Comparison of ENCODE assay signal across 9 cellular contexts in the genomic region with DNA sequence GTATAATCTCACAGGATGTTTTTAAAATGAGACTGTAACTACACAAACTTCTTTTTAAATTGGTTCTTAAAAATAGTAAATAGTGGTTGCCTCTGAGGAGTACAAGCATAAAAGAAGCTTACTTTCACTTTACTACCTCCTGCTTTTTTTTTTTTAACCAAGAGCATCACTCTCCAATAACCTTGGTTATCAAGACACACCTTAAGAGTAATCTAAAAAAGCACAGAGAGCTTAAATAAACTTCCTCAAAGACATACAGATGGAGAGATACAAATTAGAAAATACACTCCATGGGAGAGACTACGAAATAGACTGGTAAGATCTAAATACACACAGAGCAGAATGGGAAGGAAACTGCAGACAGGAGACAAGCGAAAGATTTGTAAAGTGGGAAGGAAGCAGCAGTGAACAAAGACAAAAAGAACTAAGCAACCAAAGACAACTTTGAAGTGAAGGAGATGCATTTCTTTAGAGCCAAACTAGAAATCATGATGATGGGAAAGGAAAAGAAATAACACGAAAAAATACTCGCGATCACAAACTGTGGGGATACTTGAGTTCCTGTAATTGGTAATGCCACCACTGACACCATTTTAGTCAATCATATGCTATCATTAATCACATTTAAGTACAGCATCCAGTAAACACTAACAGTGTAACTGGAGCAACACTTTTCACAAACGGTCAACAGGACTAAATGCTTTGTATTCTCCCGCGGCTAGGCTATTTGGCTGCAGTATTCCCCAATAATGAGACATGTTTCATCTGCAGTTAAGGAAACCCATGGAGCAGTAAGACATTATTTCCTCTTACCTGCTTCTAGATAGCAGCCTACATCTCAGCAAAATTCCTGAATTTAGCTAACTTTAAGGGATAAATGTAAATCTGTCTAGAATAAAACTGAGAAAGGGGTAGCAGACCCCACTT. TPM values are rescaled to one million over a fixed set of nuclear protein-coding genes. Genes with fewer than 3 reads are reported as not detected.
DNase-seq lines count a peak whose midpoint lies in the region; ATAC-seq, FAIRE-seq and TF ChIP-seq lines count a peak whose summit lies in the region.
"Had no signal": no experiment of that assay in that cellular context is flagged by ENCODE, and none has a peak within 500 bp of the region (broad histone marks: within the 10 kb centered on the region; RNA-seq: fewer than 3 reads in every experiment).

No MANE protein-coding gene starts in this region.

- ATAC-seq in SK-N-SH treated with all-trans-retinoic acid at 6 μM for 48 hours (peak; percentile 69), HG03108 (IDR thresholded peaks at IDR 0.05; ENCODE audit: unreplicated experiment) (no peak)

- peak overlapping the region; percentile 27 for H3K4me3 ChIP-seq in fibroblast of mammary gland (ENCODE audit: control insufficient read depth, low read depth, low read length)

- H3K4me3 Mint-ChIP-seq in activated naive CD4-positive, alpha-beta T cell treated with anti-CD3 and anti-CD28 coated beads, Interleukin-2, amount 10 ng/mL, durations not matched to agents 7 days and 5 days, result peak overlapping the region; percentile 79
- H3K4me3 Mint-ChIP-seq in progenitor cell of endocrine pancreas (ENCODE audit: low read depth), result peak overlapping the region; percentile 0

- no peak for TF ChIP-seq CTCF in fibroblast of mammary gland (conservative IDR thresholded peaks at IDR 0.05; ENCODE audit: control insufficient read depth, insufficient read depth, low read depth, low read length)
- no peak for TF ChIP-seq CTCF in progenitor cell of endocrine pancreas (IDR thresholded peaks at IDR 0.05; ENCODE audit: unreplicated experiment)

- FAIRE-seq in urothelium cell line (lab: Jason Lieb, UNC), result no peak
- FAIRE-seq: GM18507 had no signal

- H3K9me3 Mint-ChIP-seq in activated naive CD4-positive, alpha-beta T cell treated with anti-CD3 and anti-CD28 coated beads, Interleukin-2, amount 10 ng/mL, durations not matched to agents 7 days and 5 days, result no peaks in the 10 kb centered on the region
- peaks cover 4% of the 10 kb centered on the region for H3K9me3 Mint-ChIP-seq in progenitor cell of endocrine pancreas (ENCODE audit: low read depth)

- peaks cover 77% of the 10 kb centered on the region for H3K4me1 Mint-ChIP-seq in activated naive CD4-positive, alpha-beta T cell treated with anti-CD3 and anti-CD28 coated beads, Interleukin-2, amount 10 ng/mL, durations not matched to agents 7 days and 5 days
- H3K4me1 Mint-ChIP-seq in progenitor cell of endocrine pancreas (ENCODE audit: low read depth), result peaks cover 77% of the 10 kb centered on the region

- DNase-seq in activated naive CD4-positive, alpha-beta T cell treated with anti-CD3 and anti-CD28 coated beads, Interleukin-2, amount 10 ng/mL, durations not matched to agents 7 days and 5 days, result no peak
- DNase-seq in activated naive CD4-positive, alpha-beta T cell treated with Interleukin-2 at 50 U/mL for 16 hours, result no peak
- DNase-seq in fibroblast of mammary gland (ENCODE audit: low read depth) (no peak), progenitor cell of endocrine pancreas (ENCODE audit: low spot score, unreplicated experiment) (no peak), iPS-NIHi11 (ENCODE audit: low spot score) (no peak), urothelium cell line (ENCODE audit: low spot score) (no peak)

- peak overlapping the region; percentile 92 for H3K27ac Mint-ChIP-seq in activated naive CD4-positive, alpha-beta T cell treated with anti-CD3 and anti-CD28 coated beads, Interleukin-2, amount 10 ng/mL, durations not matched to agents 7 days and 5 days
- H3K27ac Mint-ChIP-seq in progenitor cell of endocrine pancreas, result peak overlapping the region; percentile 17

- peaks cover 26% of the 10 kb centered on the region for H3K36me3 Mint-ChIP-seq in activated naive CD4-positive, alpha-beta T cell treated with anti-CD3 and anti-CD28 coated beads, Interleukin-2, amount 10 ng/mL, durations not matched to agents 7 days and 5 days
- peaks cover 11% of the 10 kb centered on the region for H3K36me3 Mint-ChIP-seq in progenitor cell of endocrine pancreas (ENCODE audit: insufficient read depth)

- no peaks in the 10 kb centered on the region for H3K27me3 Mint-ChIP-seq in activated naive CD4-positive, alpha-beta T cell treated with anti-CD3 and anti-CD28 coated beads, Interleukin-2, amount 10 ng/mL, durations not matched to agents 7 days and 5 days
- H3K27me3 Mint-ChIP-seq in progenitor cell of endocrine pancreas, result no peaks in the 10 kb centered on the region

- CTCF ChIA-PET in activated naive CD4-positive, alpha-beta T cell treated with anti-CD3 and anti-CD28 coated beads, Interleukin-2, amount 10 ng/mL, durations not matched to agents 7 days and 5 days (lab: Charles Lee), result interaction anchor here (1.5 kb wide), 1 partner anchor 45 kb away, joined by 11 read pairs; no protein-coding TSS in a partner anchor

TF ChIP-seq in SK-N-SH treated with all-trans-retinoic acid at 6 μM for 48 hours, 23 proteins besides CTCF, POLR2A, EP300 and RAD21:
- TF ChIP-seq RARB (CRISPR knock-in tag; IDR thresholded peaks at IDR 0.05) (no peak), ISL1 (CRISPR knock-in tag; IDR thresholded peaks at IDR 0.05) (no peak), TCF4 (CRISPR knock-in tag; IDR thresholded peaks at IDR 0.05; ENCODE audit: borderline replicate concordance) (no peak), ZNF8 (CRISPR knock-in tag; IDR thresholded peaks at IDR 0.05) (no peak), BACH2 (CRISPR knock-in tag; IDR thresholded peaks at IDR 0.05; ENCODE audit: borderline replicate concordance) (no peak), ZFP3 (CRISPR knock-in tag; IDR thresholded peaks at IDR 0.05) (no peak), PATZ1 (CRISPR knock-in tag; IDR thresholded peaks at IDR 0.05; ENCODE audit: borderline replicate concordance) (no peak), CSDC2 (CRISPR knock-in tag; IDR thresholded peaks at IDR 0.05) (no peak), CREB5 (CRISPR knock-in tag; IDR thresholded peaks at IDR 0.05; ENCODE audit: low read depth) (no peak), ZNF70 (CRISPR knock-in tag; IDR thresholded peaks at IDR 0.05) (no peak)
- TF ChIP-seq, protein P1, sequence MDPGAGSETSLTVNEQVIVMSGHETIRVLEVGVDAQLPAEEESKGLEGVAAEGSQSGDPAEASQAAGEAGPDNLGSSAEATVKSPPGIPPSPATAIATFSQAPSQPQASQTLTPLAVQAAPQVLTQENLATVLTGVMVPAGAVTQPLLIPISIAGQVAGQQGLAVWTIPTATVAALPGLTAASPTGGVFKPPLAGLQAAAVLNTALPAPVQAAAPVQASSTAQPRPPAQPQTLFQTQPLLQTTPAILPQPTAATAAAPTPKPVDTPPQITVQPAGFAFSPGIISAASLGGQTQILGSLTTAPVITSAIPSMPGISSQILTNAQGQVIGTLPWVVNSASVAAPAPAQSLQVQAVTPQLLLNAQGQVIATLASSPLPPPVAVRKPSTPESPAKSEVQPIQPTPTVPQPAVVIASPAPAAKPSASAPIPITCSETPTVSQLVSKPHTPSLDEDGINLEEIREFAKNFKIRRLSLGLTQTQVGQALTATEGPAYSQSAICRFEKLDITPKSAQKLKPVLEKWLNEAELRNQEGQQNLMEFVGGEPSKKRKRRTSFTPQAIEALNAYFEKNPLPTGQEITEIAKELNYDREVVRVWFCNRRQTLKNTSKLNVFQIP (CRISPR knock-in tag; IDR thresholded peaks at IDR 0.05; ENCODE audit: borderline replicate concordance, low read depth), result no peak

RNA-seq across cellular contexts. Expression of gene SINHCAF, which starts 8.2 kb away (rescaled TPM):
- 391 and 408 TPM in 2 replicates for total RNA-seq in progenitor cell of endocrine pancreas
